Comparison of ENCODE assay signal across 38 cellular contexts in genomic region chr9:86634501-86634900, GRCh38.
"Had no signal": no experiment of that assay in that cellular context is flagged by ENCODE, and none has a peak within 500 bp of the region (broad histone marks: within the 10 kb centered on the region; RNA-seq: fewer than 3 reads in every experiment).

No MANE protein-coding gene starts in this region.

- H3K36me3 ChIP-seq: adrenal gland, ascending aorta, brain microvascular endothelial cell, breast epithelium, cardiac muscle cell had no signal

- H3K9me3 ChIP-seq: adrenal gland, ascending aorta, body of pancreas had no signal

- H3K27ac ChIP-seq: adrenal gland, ascending aorta, body of pancreas, brain microvascular endothelial cell, breast epithelium, cardiac muscle cell had no signal

- DNase-seq: activated effector memory CD4-positive, alpha-beta T cell treated with anti-CD3 and anti-CD28 coated beads, Interleukin-2, amount 50 U/mL, for 16 hours; activated effector memory CD4-positive, alpha-beta T cell treated with Interleukin-2 at 50 U/mL for 16 hours; activated gamma-delta T cell; activated gamma-delta T cell treated with Interleukin-2 at 50 U/mL for 16 hours; activated naive CD4-positive, alpha-beta T cell; activated naive CD4-positive, alpha-beta T cell treated with anti-CD3 and anti-CD28 coated beads for 36 hours; activated naive CD4-positive, alpha-beta T cell treated with anti-CD3 and anti-CD28 coated beads, Interleukin-2, amount 10 ng/mL, durations not matched to agents 7 days and 5 days; activated naive CD4-positive, alpha-beta T cell treated with anti-CD3 and anti-CD28 coated beads, Interleukin-2, amount 50 U/mL, for 16 hours; activated naive CD4-positive, alpha-beta T cell treated with Interleukin-2 at 50 U/mL for 16 hours; activated naive CD8-positive, alpha-beta T cell treated with anti-CD3 and anti-CD28 coated beads for 36 hours; activated naive CD8-positive, alpha-beta T cell treated with anti-CD3 and anti-CD28 coated beads, Interleukin-2, amount 10 ng/mL, durations not matched to agents 7 days and 5 days; activated naive CD8-positive, alpha-beta T cell treated with anti-CD3 and anti-CD28 coated beads, Interleukin-2, amount 50 U/mL, for 24 hours; activated T-cell treated with anti-CD3 and anti-CD28 coated beads, Interleukin-2, amount 50 U/mL, for 1 hour; activated T-cell treated with anti-CD3 and anti-CD28 coated beads, Interleukin-2, amount 50 U/mL, for 24 hours; activated T-cell treated with anti-CD3 and anti-CD28 coated beads, Interleukin-2, amount 50 U/mL, for 4 hours; activated T-cell treated with anti-CD3 and anti-CD28 coated beads, Interleukin-2, amount 50 U/mL, for 48 hours; activated T-cell treated with anti-CD3 and anti-CD28 coated beads, Interleukin-2, amount 50 U/mL, for 72 hours; adrenal gland; amniotic stem cell; amygdala; anterior cingulate cortex; aorta; body of pancreas; brain microvascular endothelial cell; caudate nucleus; central memory CD4-positive, alpha-beta T cell; cerebellar nuclear complex had no signal

- H3K9me3 Mint-ChIP-seq: activated naive CD4-positive, alpha-beta T cell treated with anti-CD3 and anti-CD28 coated beads for 36 hours; activated naive CD4-positive, alpha-beta T cell treated with anti-CD3 and anti-CD28 coated beads, Interleukin-2, amount 10 ng/mL, durations not matched to agents 7 days and 5 days; activated naive CD4-positive, alpha-beta T cell treated with anti-CD3 and anti-CD28 coated beads, Interleukin-2, amount 50 U/mL, for 24 hours; activated naive CD4-positive, alpha-beta T cell treated with anti-CD3 and anti-CD28 coated beads, Interleukin-2, amount 50 U/mL, for 72 hours; activated naive CD8-positive, alpha-beta T cell treated with anti-CD3 and anti-CD28 coated beads for 36 hours; activated naive CD8-positive, alpha-beta T cell treated with anti-CD3 and anti-CD28 coated beads, Interleukin-2, amount 10 ng/mL, durations not matched to agents 7 days and 5 days; activated naive CD8-positive, alpha-beta T cell treated with anti-CD3 and anti-CD28 coated beads, Interleukin-2, amount 50 U/mL, for 24 hours; activated T-cell treated with anti-CD3 and anti-CD28 coated beads, Interleukin-2, amount 50 U/mL, for 24 hours; activated T-cell treated with anti-CD3 and anti-CD28 coated beads, Interleukin-2, amount 50 U/mL, for 4 hours; activated T-helper 1 cell treated with anti-CD3 and anti-CD28 coated beads, Interleukin-12 subunit alpha, Interleukin-12 subunit beta, Interleukin-2, Interleukin-4 antibody, amounts not matched to agents 30 ng/mL and 10 ng/mL and 1 ng/mL, durations not matched to agents 14 hours and 24 hours and 36 hours; activated T-helper 17 cell treated with anti-CD3 and anti-CD28 coated beads, Interleukin-2, amount 50 U/mL, for 72 hours; activated T-helper 2 cell treated with anti-CD3 and anti-CD28 coated beads, Interferon-gamma antibody, Interleukin-2, Interleukin-4, amounts not matched to agents 10 μg/mL and 5 μg/mL and 100 μg/mL, durations not matched to agents 14 hours and 24 hours and 36 hours; central memory CD8-positive, alpha-beta T cell had no signal

- H3K27me3 Mint-ChIP-seq: brain had no signal

- H3K4me1 ChIP-seq: adrenal gland, ascending aorta, body of pancreas, breast epithelium had no signal

- H3K27ac Mint-ChIP-seq: activated naive CD4-positive, alpha-beta T cell treated with anti-CD3 and anti-CD28 coated beads for 36 hours; activated naive CD4-positive, alpha-beta T cell treated with anti-CD3 and anti-CD28 coated beads, Interleukin-2, amount 10 ng/mL, durations not matched to agents 7 days and 5 days; activated naive CD4-positive, alpha-beta T cell treated with anti-CD3 and anti-CD28 coated beads, Interleukin-2, amount 50 U/mL, for 24 hours; activated naive CD4-positive, alpha-beta T cell treated with anti-CD3 and anti-CD28 coated beads, Interleukin-2, amount 50 U/mL, for 72 hours; activated naive CD8-positive, alpha-beta T cell; activated naive CD8-positive, alpha-beta T cell treated with anti-CD3 and anti-CD28 coated beads for 36 hours; activated naive CD8-positive, alpha-beta T cell treated with anti-CD3 and anti-CD28 coated beads, Interleukin-2, amount 10 ng/mL, durations not matched to agents 7 days and 5 days; activated naive CD8-positive, alpha-beta T cell treated with anti-CD3 and anti-CD28 coated beads, Interleukin-2, amount 50 U/mL, for 24 hours; activated T-cell treated with anti-CD3 and anti-CD28 coated beads, Interleukin-2, amount 50 U/mL, for 24 hours; activated T-cell treated with anti-CD3 and anti-CD28 coated beads, Interleukin-2, amount 50 U/mL, for 72 hours; activated T-helper 1 cell treated with anti-CD3 and anti-CD28 coated beads, Interleukin-12 subunit alpha, Interleukin-12 subunit beta, Interleukin-2, Interleukin-4 antibody, amounts not matched to agents 30 ng/mL and 10 ng/mL and 1 ng/mL, durations not matched to agents 14 hours and 24 hours and 36 hours; activated T-helper 17 cell treated with anti-CD3 and anti-CD28 coated beads, Interleukin-2, amount 50 U/mL, for 72 hours; activated T-helper 2 cell treated with anti-CD3 and anti-CD28 coated beads, Interferon-gamma antibody, Interleukin-2, Interleukin-4, amounts not matched to agents 10 μg/mL and 5 μg/mL and 100 μg/mL, durations not matched to agents 14 hours and 24 hours and 36 hours had no signal

- ATAC-seq: activated naive CD4-positive, alpha-beta T cell treated with anti-CD3 and anti-CD28 coated beads, Interleukin-2, amount 50 U/mL, for 72 hours; activated naive CD8-positive, alpha-beta T cell treated with anti-CD3 and anti-CD28 coated beads, Interleukin-2, amount 50 U/mL, for 24 hours; activated T-cell treated with anti-CD3 and anti-CD28 coated beads, Interleukin-2, amount 50 U/mL, for 4 hours; activated T-cell treated with anti-CD3 and anti-CD28 coated beads, Interleukin-2, amount 50 U/mL, for 72 hours; activated T-helper 17 cell treated with anti-CD3 and anti-CD28 coated beads, Interleukin-2, amount 50 U/mL, for 72 hours; body of pancreas had no signal

- H3K27me3 ChIP-seq: adrenal gland, ascending aorta, body of pancreas, brain microvascular endothelial cell, breast epithelium, cardiac muscle cell had no signal

- H3K4me3 Mint-ChIP-seq: activated naive CD4-positive, alpha-beta T cell treated with anti-CD3 and anti-CD28 coated beads for 36 hours; activated naive CD4-positive, alpha-beta T cell treated with anti-CD3 and anti-CD28 coated beads, Interleukin-2, amount 10 ng/mL, durations not matched to agents 7 days and 5 days; activated naive CD4-positive, alpha-beta T cell treated with anti-CD3 and anti-CD28 coated beads, Interleukin-2, amount 50 U/mL, for 24 hours; activated naive CD8-positive, alpha-beta T cell; activated naive CD8-positive, alpha-beta T cell treated with anti-CD3 and anti-CD28 coated beads for 36 hours; activated naive CD8-positive, alpha-beta T cell treated with anti-CD3 and anti-CD28 coated beads, Interleukin-2, amount 10 ng/mL, durations not matched to agents 7 days and 5 days; activated naive CD8-positive, alpha-beta T cell treated with anti-CD3 and anti-CD28 coated beads, Interleukin-2, amount 50 U/mL, for 24 hours; activated T-cell treated with anti-CD3 and anti-CD28 coated beads, Interleukin-2, amount 50 U/mL, for 24 hours; activated T-cell treated with anti-CD3 and anti-CD28 coated beads, Interleukin-2, amount 50 U/mL, for 4 hours; activated T-cell treated with anti-CD3 and anti-CD28 coated beads, Interleukin-2, amount 50 U/mL, for 72 hours; activated T-helper 1 cell treated with anti-CD3 and anti-CD28 coated beads, Interleukin-12 subunit alpha, Interleukin-12 subunit beta, Interleukin-2, Interleukin-4 antibody, amounts not matched to agents 30 ng/mL and 10 ng/mL and 1 ng/mL, durations not matched to agents 14 hours and 24 hours and 36 hours; activated T-helper 17 cell treated with anti-CD3 and anti-CD28 coated beads, Interleukin-2, amount 50 U/mL, for 72 hours; brain; central memory CD8-positive, alpha-beta T cell had no signal

- H3K4me1 Mint-ChIP-seq: activated naive CD4-positive, alpha-beta T cell treated with anti-CD3 and anti-CD28 coated beads, Interleukin-2, amount 10 ng/mL, durations not matched to agents 7 days and 5 days; activated naive CD4-positive, alpha-beta T cell treated with anti-CD3 and anti-CD28 coated beads, Interleukin-2, amount 50 U/mL, for 24 hours; activated naive CD8-positive, alpha-beta T cell treated with anti-CD3 and anti-CD28 coated beads, Interleukin-2, amount 10 ng/mL, durations not matched to agents 7 days and 5 days; activated naive CD8-positive, alpha-beta T cell treated with anti-CD3 and anti-CD28 coated beads, Interleukin-2, amount 50 U/mL, for 24 hours; activated T-helper 17 cell treated with anti-CD3 and anti-CD28 coated beads, Interleukin-2, amount 50 U/mL, for 72 hours; central memory CD8-positive, alpha-beta T cell had no signal

- H3K36me3 Mint-ChIP-seq: activated naive CD4-positive, alpha-beta T cell treated with anti-CD3 and anti-CD28 coated beads, Interleukin-2, amount 10 ng/mL, durations not matched to agents 7 days and 5 days; activated naive CD4-positive, alpha-beta T cell treated with anti-CD3 and anti-CD28 coated beads, Interleukin-2, amount 50 U/mL, for 24 hours; activated naive CD4-positive, alpha-beta T cell treated with anti-CD3 and anti-CD28 coated beads, Interleukin-2, amount 50 U/mL, for 72 hours; activated naive CD8-positive, alpha-beta T cell; activated naive CD8-positive, alpha-beta T cell treated with anti-CD3 and anti-CD28 coated beads for 36 hours; activated naive CD8-positive, alpha-beta T cell treated with anti-CD3 and anti-CD28 coated beads, Interleukin-2, amount 10 ng/mL, durations not matched to agents 7 days and 5 days; brain had no signal

- H3K4me3 ChIP-seq: adrenal gland, ascending aorta, body of pancreas, breast epithelium, cardiac muscle cell had no signal
